In the genomic region with DNA sequence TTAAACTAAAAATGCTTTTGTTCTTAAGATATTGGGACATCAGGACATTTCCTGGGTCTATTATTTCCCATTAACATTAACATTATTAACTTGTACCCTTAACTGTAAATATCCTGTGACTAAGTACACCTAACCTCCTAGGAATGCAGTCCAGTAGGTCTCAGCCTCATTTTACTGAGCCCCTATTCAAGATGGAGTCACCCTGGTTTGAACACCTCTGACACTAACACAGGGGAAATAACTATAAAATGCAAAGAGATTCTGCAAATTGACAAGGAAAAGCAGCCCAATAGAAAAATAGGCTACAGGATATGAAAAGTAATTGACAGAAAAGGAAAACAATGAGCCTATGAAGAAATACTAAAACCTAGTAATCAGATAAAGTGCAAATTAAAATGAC, we compare ENCODE assay signal across 19 cellular contexts. TPM values are rescaled to one million over a fixed set of nuclear protein-coding genes. Genes with fewer than 3 reads are reported as not detected.
"Had no signal": no experiment of that assay in that cellular context is flagged by ENCODE, and none has a peak within 500 bp of the region (broad histone marks: within the 10 kb centered on the region; RNA-seq: fewer than 3 reads in every experiment).

No MANE protein-coding gene starts in this region.

- H3K9me3 ChIP-seq: body of pancreas, thoracic aorta had no signal

- H3K27ac Mint-ChIP-seq: activated CD4-positive, alpha-beta T cell treated with anti-CD3 and anti-CD28 coated beads, Interleukin-2, amount 10 ng/mL, durations not matched to agents 7 days and 5 days; activated naive CD8-positive, alpha-beta T cell treated with anti-CD3 and anti-CD28 coated beads for 36 hours had no signal

- DNase-seq: activated CD4-positive, alpha-beta T cell treated with anti-CD3 and anti-CD28 coated beads, Interleukin-2, amount 10 ng/mL, durations not matched to agents 7 days and 5 days; activated CD4-positive, CD25-positive, alpha-beta regulatory T cell; activated CD8-positive, alpha-beta memory T cell treated with anti-CD3 and anti-CD28 coated beads, Interleukin-2, amount 50 U/mL, for 48 hours; activated gamma-delta T cell treated with Interleukin-2 at 50 U/mL for 16 hours; activated naive CD8-positive, alpha-beta T cell treated with anti-CD3 and anti-CD28 coated beads for 36 hours; amygdala; body of pancreas; central memory CD4-positive, alpha-beta T cell; foreskin melanocyte; left colon; midbrain; stimulated activated CD4-positive, alpha-beta T cell treated with anti-CD3 and anti-CD28 coated beads, Interleukin-1b, Interleukin-23, amount 100 ng/mL, for 48 hours had no signal

- H3K9me3 Mint-ChIP-seq: activated CD4-positive, alpha-beta T cell treated with anti-CD3 and anti-CD28 coated beads, Interleukin-2, amount 10 ng/mL, durations not matched to agents 7 days and 5 days; activated naive CD8-positive, alpha-beta T cell treated with anti-CD3 and anti-CD28 coated beads for 36 hours; neural crest cell had no signal

- H3K27me3 ChIP-seq: body of pancreas had no signal

- ATAC-seq: body of pancreas, left colon, sciatic nerve had no signal

- H3K27me3 Mint-ChIP-seq: activated naive CD8-positive, alpha-beta T cell treated with anti-CD3 and anti-CD28 coated beads for 36 hours had no signal

- H3K4me3 Mint-ChIP-seq: activated CD4-positive, alpha-beta T cell treated with anti-CD3 and anti-CD28 coated beads, Interleukin-2, amount 10 ng/mL, durations not matched to agents 7 days and 5 days; activated naive CD8-positive, alpha-beta T cell treated with anti-CD3 and anti-CD28 coated beads for 36 hours; neural crest cell had no signal

- H3K4me3 ChIP-seq: body of pancreas, coronary artery, lung, thoracic aorta had no signal

- H3K27ac ChIP-seq: body of pancreas, coronary artery, thoracic aorta had no signal

- H3K36me3 ChIP-seq: thoracic aorta had no signal

RNA-seq across cellular contexts. Expression of a gene that starts 11.6 kb away (rescaled TPM):
- total RNA-seq: activated CD4-positive, alpha-beta T cell treated with anti-CD3 and anti-CD28 coated beads, Interleukin-2, amount 10 ng/mL, durations not matched to agents 7 days and 5 days; neural crest cell; osteoblast; pulmonary artery endothelial cell had no signal
